Comparison of ENCODE assay signal across 28 cellular contexts in genomic region chr12:49642370-49642802, GRCh38. TPM values are rescaled to one million over a fixed set of nuclear protein-coding genes. Genes with fewer than 3 reads are reported as not detected.
DNase-seq lines count a peak whose midpoint lies in the region; ATAC-seq and TF ChIP-seq lines count a peak whose summit lies in the region.
"Had no signal": no experiment of that assay in that cellular context is flagged by ENCODE, and none has a peak within 500 bp of the region (broad histone marks: within the 10 kb centered on the region; RNA-seq: fewer than 3 reads in every experiment).

No MANE protein-coding gene starts in this region.

- ATAC-seq in WTC11: no peak
- ATAC-seq: mucosa of descending colon had no signal

- peaks cover 47% of the 10 kb centered on the region for H3K36me3 Mint-ChIP-seq in WTC11

- H3K9me2 ChIP-seq in OCI-LY7 (ENCODE audit: insufficient read depth, low read length): no peaks in the 10 kb centered on the region
- H3K9me2 ChIP-seq: SK-N-SH had no signal

- no peaks in the 10 kb centered on the region for H3K9me3 Mint-ChIP-seq in WTC11
- H3K9me3 Mint-ChIP-seq: activated CD4-positive, alpha-beta memory T cell treated with anti-CD3 and anti-CD28 coated beads for 36 hours; stimulated activated naive CD8-positive, alpha-beta T cell treated with anti-CD3 and anti-CD28 coated beads, Interleukin-15, Interleukin-2, amounts not matched to agents 100 ng/mL and 50 ng/mL, for 24 hours; T-helper 2 cell treated with Interferon-gamma antibody and Interleukin-4, amounts not matched to agents 5 μg/mL and 100 μg/mL, for 36 hours had no signal

- no TSS peak for BruUV-seq in OCI-LY7 (replicated peaks; lab: Mats Ljungman, UMichigan)

- H3K4me1 ChIP-seq in esophagus squamous epithelium (peaks cover 0 to 64% (median 28%) of the 10 kb centered on the region in 3 donors), smooth muscle cell (ENCODE audit: low read depth) (no peaks in the 10 kb centered on the region), OCI-LY7 (ENCODE audit: insufficient read depth, low read length, poor library complexity, severe bottlenecking) (peaks cover 25% of the 10 kb centered on the region)
- H3K4me1 ChIP-seq: prostate gland had no signal

- no peak overlapping the region for H3K4me3 Mint-ChIP-seq in WTC11
- H3K4me3 Mint-ChIP-seq: activated CD4-positive, alpha-beta memory T cell treated with anti-CD3 and anti-CD28 coated beads for 36 hours; stimulated activated naive CD8-positive, alpha-beta T cell treated with anti-CD3 and anti-CD28 coated beads, Interleukin-15, Interleukin-2, amounts not matched to agents 100 ng/mL and 50 ng/mL, for 24 hours; T-helper 2 cell treated with Interferon-gamma antibody and Interleukin-4, amounts not matched to agents 5 μg/mL and 100 μg/mL, for 36 hours had no signal

- H2AFZ ChIP-seq in smooth muscle cell (ENCODE audit: low read depth) (no peak overlapping the region), OCI-LY7 (ENCODE audit: low read length) (no peak overlapping the region)

- peaks cover 19% of the 10 kb centered on the region for H3F3A ChIP-seq in smooth muscle cell (ENCODE audit: low read depth)

- CTCF ChIA-PET in WTC11 (lab: Charles Lee) (interaction anchor here (0.8 to 1.9 kb wide), 3 partner anchors 19 to 99 kb away, joined by 3 to 8 read pairs (median 4); partner anchors contain the start of genes PRPF40B and TMBIM6), OCI-LY7 (lab: Charles Lee; ENCODE audit: unreplicated experiment) (no interaction called here)

- no peaks in the 10 kb centered on the region for H3K27me3 Mint-ChIP-seq in WTC11 (ENCODE audit: low read depth)
- H3K27me3 Mint-ChIP-seq: activated CD4-positive, alpha-beta memory T cell treated with anti-CD3 and anti-CD28 coated beads for 36 hours; stimulated activated naive CD8-positive, alpha-beta T cell treated with anti-CD3 and anti-CD28 coated beads, Interleukin-15, Interleukin-2, amounts not matched to agents 100 ng/mL and 50 ng/mL, for 24 hours had no signal

- H3K27ac ChIP-seq in esophagus squamous epithelium: peak overlapping the region; percentile 46 to 83 (median 80)
- H3K27ac ChIP-seq in smooth muscle cell (ENCODE audit: low read depth): peak overlapping the region; percentile 84
- H3K27ac ChIP-seq in OCI-LY7 (ENCODE audit: low read depth, low read length, poor library complexity, severe bottlenecking): no peak overlapping the region
- H3K27ac ChIP-seq: HL-60, prostate gland, tibial artery had no signal

- no peak overlapping the region for H3K4me2 ChIP-seq in smooth muscle cell
- H3K4me2 ChIP-seq in OCI-LY7 (ENCODE audit: low read length): no peak overlapping the region
- H3K4me2 ChIP-seq: SK-N-SH had no signal

- H3K27me3 ChIP-seq in esophagus squamous epithelium: no peaks in the 10 kb centered on the region
- no peaks in the 10 kb centered on the region for H3K27me3 ChIP-seq in smooth muscle cell (ENCODE audit: low read depth)
- H3K27me3 ChIP-seq: tibial artery had no signal

- H3K9ac ChIP-seq in smooth muscle cell (ENCODE audit: low read depth): no peak overlapping the region
- H3K9ac ChIP-seq: SK-N-SH had no signal

- H3K79me2 ChIP-seq in smooth muscle cell (ENCODE audit: low read depth) (no peaks in the 10 kb centered on the region), OCI-LY7 (ENCODE audit: insufficient read depth, low read depth, low read length) (no peaks in the 10 kb centered on the region)

- TF ChIP-seq CTCF in WTC11 (IDR thresholded peaks at IDR 0.05) (no peak), esophagus squamous epithelium (IDR thresholded peaks at IDR 0.05) (no peak), smooth muscle cell (IDR thresholded peaks at IDR 0.05; ENCODE audit: borderline replicate concordance, insufficient read depth, poor library complexity, severe bottlenecking) (no peak), OCI-LY7 (conservative IDR thresholded peaks at IDR 0.05; ENCODE audit: low read length) (no peak)

- H3K9me3 ChIP-seq in esophagus squamous epithelium: no peaks in the 10 kb centered on the region
- no peaks in the 10 kb centered on the region for H3K9me3 ChIP-seq in smooth muscle cell (replicated peaks; ENCODE audit: low read depth)
- no peaks in the 10 kb centered on the region for H3K9me3 ChIP-seq in OCI-LY7 (ENCODE audit: low read length)
- H3K9me3 ChIP-seq: mucosa of descending colon, prostate gland, SK-N-SH, tibial artery had no signal

- H3K36me3 ChIP-seq in esophagus squamous epithelium: peaks cover 0 to 84% (median 0%) of the 10 kb centered on the region in 3 donors
- no peaks in the 10 kb centered on the region for H3K36me3 ChIP-seq in smooth muscle cell (ENCODE audit: low read depth)
- H3K36me3 ChIP-seq in OCI-LY7 (ENCODE audit: insufficient read depth, low read length): peaks cover 26% of the 10 kb centered on the region; the same call in 1 of the 2 replicates

- 52% methylated on average over 7 of the region's 11 CpGs; no CpG with 5 or more reads in 1 of the 2 donors for WGBS in esophagus squamous epithelium, 2 donors
- WGBS in smooth muscle cell (ENCODE audit: low lambda C conversion rate): 65% methylated on average over 11 of the region's 11 CpGs

- POLR2A ChIA-PET in WTC11 (lab: Charles Lee) (no interaction called here), OCI-LY7 (lab: Charles Lee) (no interaction called here)

- peaks cover 16% of the 10 kb centered on the region for H3K4me1 Mint-ChIP-seq in WTC11

- H3K27ac Mint-ChIP-seq in WTC11: peak overlapping the region; percentile 35; the same call in 1 of the 2 replicates
- H3K27ac Mint-ChIP-seq: activated CD4-positive, alpha-beta memory T cell treated with anti-CD3 and anti-CD28 coated beads for 36 hours; stimulated activated naive CD8-positive, alpha-beta T cell treated with anti-CD3 and anti-CD28 coated beads, Interleukin-15, Interleukin-2, amounts not matched to agents 100 ng/mL and 50 ng/mL, for 24 hours; T-helper 2 cell treated with Interferon-gamma antibody and Interleukin-4, amounts not matched to agents 5 μg/mL and 100 μg/mL, for 36 hours had no signal

- intact Hi-C loops in esophagus squamous epithelium (cut with DNase I): no loop called here
- intact Hi-C loops in OCI-LY7 (cut with micrococcal nuclease; ENCODE audit: unreplicated experiment): no loop called here

- DNase-seq in SIG-M5 treated with dmso at 0.1 percent for 504 hours (lab: John Stamatoyannopoulos, UW; ENCODE audit: unreplicated experiment): peak; percentile 22
- no peak for DNase-seq in SIG-M5 (lab: John Stamatoyannopoulos, UW)
- DNase-seq in WTC11 (ENCODE audit: low spot score): no peak
- no peak for DNase-seq in esophagus squamous epithelium (lab: John Stamatoyannopoulos, UW)
- no peak for DNase-seq in smooth muscle cell (lab: John Stamatoyannopoulos, UW; ENCODE audit: unreplicated experiment)
- DNase-seq in GDM1 (lab: John Stamatoyannopoulos, UW): no peak
- DNase-seq in COR-L47 (lab: John Stamatoyannopoulos, UW): no peak
- DNase-seq in OCI-LY7 (ENCODE audit: low spot score): no peak
- DNase-seq: 8988T; activated CD4-positive, alpha-beta memory T cell treated with anti-CD3 and anti-CD28 coated beads for 36 hours; activated naive CD4-positive, alpha-beta T cell treated with Interleukin-2 at 50 U/mL for 16 hours; activated T-cell treated with anti-CD3 and anti-CD28 coated beads for 4 hours; amygdala; GOT3; hippocampal formation; MM.1S; mucosa of descending colon; NCI-H1436; NCI-H510A; SK-N-SH; stimulated activated CD4-positive, alpha-beta T cell treated with anti-CD3 and anti-CD28 coated beads, Interleukin-2, amount 100 ng/mL, for 48 hours; tibial artery had no signal

- H3K4me3 ChIP-seq in esophagus squamous epithelium: no peak overlapping the region
- H3K4me3 ChIP-seq in smooth muscle cell: no peak overlapping the region
- no peak overlapping the region for H3K4me3 ChIP-seq in OCI-LY7 (ENCODE audit: low read depth, low read length, poor library complexity, severe bottlenecking)
- H3K4me3 ChIP-seq: mucosa of descending colon, prostate gland, tibial artery had no signal

- H4K20me1 ChIP-seq in smooth muscle cell (ENCODE audit: low read depth) (no peaks in the 10 kb centered on the region), OCI-LY7 (ENCODE audit: insufficient read depth, low read length) (no peaks in the 10 kb centered on the region)

- no peak for TF ChIP-seq POLR2A in esophagus squamous epithelium (IDR thresholded peaks at IDR 0.05)

TF ChIP-seq in WTC11, 78 proteins besides CTCF, POLR2A, EP300 and RAD21 (continues in another document):
- no peak for TF ChIP-seq GTF2I (CRISPR knock-in tag; conservative IDR thresholded peaks at IDR 0.05)
- TF ChIP-seq ZNF138 (CRISPR knock-in tag; conservative IDR thresholded peaks at IDR 0.05): no peak
- TF ChIP-seq, protein P1, sequence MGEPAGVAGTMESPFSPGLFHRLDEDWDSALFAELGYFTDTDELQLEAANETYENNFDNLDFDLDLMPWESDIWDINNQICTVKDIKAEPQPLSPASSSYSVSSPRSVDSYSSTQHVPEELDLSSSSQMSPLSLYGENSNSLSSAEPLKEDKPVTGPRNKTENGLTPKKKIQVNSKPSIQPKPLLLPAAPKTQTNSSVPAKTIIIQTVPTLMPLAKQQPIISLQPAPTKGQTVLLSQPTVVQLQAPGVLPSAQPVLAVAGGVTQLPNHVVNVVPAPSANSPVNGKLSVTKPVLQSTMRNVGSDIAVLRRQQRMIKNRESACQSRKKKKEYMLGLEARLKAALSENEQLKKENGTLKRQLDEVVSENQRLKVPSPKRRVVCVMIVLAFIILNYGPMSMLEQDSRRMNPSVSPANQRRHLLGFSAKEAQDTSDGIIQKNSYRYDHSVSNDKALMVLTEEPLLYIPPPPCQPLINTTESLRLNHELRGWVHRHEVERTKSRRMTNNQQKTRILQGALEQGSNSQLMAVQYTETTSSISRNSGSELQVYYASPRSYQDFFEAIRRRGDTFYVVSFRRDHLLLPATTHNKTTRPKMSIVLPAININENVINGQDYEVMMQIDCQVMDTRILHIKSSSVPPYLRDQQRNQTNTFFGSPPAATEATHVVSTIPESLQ (CRISPR knock-in tag; IDR thresholded peaks at IDR 0.05): no peak

RNA-seq across cellular contexts. Expression of gene PRPF40B, which starts 19.0 kb away (rescaled TPM):
- 38.0 to 46.0 TPM (median 40.5 TPM) in 3 replicates for total RNA-seq in WTC11 (2021)
- 10 to 100 TPM in 2 of 4 donors, 1 to 10 TPM in 2; 5.2 to 14.5 (median 10.2) TPM for total RNA-seq in esophagus squamous epithelium
- 5.7 and 6.2 TPM in 2 replicates for total RNA-seq in smooth muscle cell
- polyA plus RNA-seq in smooth muscle cell: 19.8 and 22.8 TPM in 2 replicates
- 11.3 and 17.0 TPM in 2 replicates for total RNA-seq in OCI-LY7 (2014; rRNA removed; shearing (Covaris generic))
- total RNA-seq in OCI-LY7 (2022): 25.4 and 26.3 TPM in 2 replicates

RNA-seq across cellular contexts. Expression of gene FAM186B, which starts 36.9 kb away (rescaled TPM):
- total RNA-seq in WTC11 (2021) (0.16 to 0.39 TPM (median 0.21 TPM) in 3 replicates), esophagus squamous epithelium (1 to 10 TPM in 1 of 4 donors, under 1 TPM in 1, not detected in 2; 0.19 to 1.1 TPM), smooth muscle cell (0.09 and 1.3 TPM in 2 replicates), OCI-LY7 (2022) (2.4 and 2.8 TPM in 2 replicates)
- polyA plus RNA-seq in smooth muscle cell: 0.18 and 0.26 TPM in 2 replicates
- 0.21 and 0.60 TPM in 2 replicates for total RNA-seq in OCI-LY7 (2014; rRNA removed; shearing (Covaris generic))
- total RNA-seq: activated CD4-positive, alpha-beta memory T cell treated with anti-CD3 and anti-CD28 coated beads for 36 hours; epithelial cell of proximal tubule; skeletal muscle tissue had no signal
